Comparison of ENCODE assay signal across 8 cellular contexts in genomic region chr19:35596366-35596999, GRCh38. TPM values are rescaled to one million over a fixed set of nuclear protein-coding genes. Genes with fewer than 3 reads are reported as not detected.
DNase-seq lines count a peak whose midpoint lies in the region; ATAC-seq and TF ChIP-seq lines count a peak whose summit lies in the region.

No MANE protein-coding gene starts in this region.

- CTCF ChIA-PET in CD8-positive, alpha-beta memory T cell (lab: Charles Lee), result no interaction called here

- in situ Hi-C loops in GM13976 (cut with MboI; ENCODE audit: low sequenced_read_pairs, unreplicated experiment), result no loop called here

- no peak overlapping the region for H3K27ac ChIP-seq in CD8-positive, alpha-beta memory T cell (ENCODE audit: low read depth, low read length)

- no peaks in the 10 kb centered on the region for H3K36me3 Mint-ChIP-seq in activated T-helper 17 cell treated with anti-CD3 and anti-CD28 coated beads, Interleukin-2, amount 50 U/mL, for 72 hours (ENCODE audit: low read depth)
- H3K36me3 Mint-ChIP-seq in CD8-positive, alpha-beta memory T cell, result peaks cover 0 to 3% (median 0%) of the 10 kb centered on the region in 3 donors

- POLR2A ChIA-PET in CD8-positive, alpha-beta memory T cell (lab: Charles Lee), result no interaction called here

- H3K9me3 ChIP-seq in CD8-positive, alpha-beta memory T cell (ENCODE audit: low read length), result no peaks in the 10 kb centered on the region

- no peaks in the 10 kb centered on the region for H3K36me3 ChIP-seq in CD8-positive, alpha-beta memory T cell (ENCODE audit: insufficient read depth, low read length)

- H3K4me3 ChIP-seq in CD8-positive, alpha-beta memory T cell (ENCODE audit: low read length), result no peak overlapping the region

- H3K27me3 Mint-ChIP-seq in activated T-helper 17 cell treated with anti-CD3 and anti-CD28 coated beads, Interleukin-2, amount 50 U/mL, for 72 hours, result no peaks in the 10 kb centered on the region
- peaks cover 5 to 35% of the 10 kb centered on the region in 2 donors for H3K27me3 Mint-ChIP-seq in CD8-positive, alpha-beta memory T cell

- no peak for TF ChIP-seq CTCF in GM13976 (IDR thresholded peaks at IDR 0.05; ENCODE audit: borderline replicate concordance, control extremely low read depth, extremely low read depth, insufficient read depth, missing control alignments)

- ATAC-seq in HG03175 (IDR thresholded peaks at IDR 0.05; ENCODE audit: unreplicated experiment) (peak; percentile 72), HG03521 (IDR thresholded peaks at IDR 0.05; ENCODE audit: unreplicated experiment) (no peak)
- ATAC-seq in activated T-helper 17 cell treated with anti-CD3 and anti-CD28 coated beads, Interleukin-2, amount 50 U/mL, for 72 hours (replicated peaks), result peak; percentile 97

- peaks cover 8% of the 10 kb centered on the region for H3K4me1 Mint-ChIP-seq in activated T-helper 17 cell treated with anti-CD3 and anti-CD28 coated beads, Interleukin-2, amount 50 U/mL, for 72 hours
- H3K4me1 Mint-ChIP-seq in CD8-positive, alpha-beta memory T cell, result peaks cover 0 to 2% (median 0%) of the 10 kb centered on the region in 3 donors

- DNase-seq in 8988T (peak; percentile 51), GM13976 (ENCODE audit: low spot score) (peak; percentile 80), midbrain (lab: John Stamatoyannopoulos, UW) (no peak), UCSD-AML1 (lab: John Stamatoyannopoulos, UW; ENCODE audit: unreplicated experiment) (no peak)
- DNase-seq in CD8-positive, alpha-beta memory T cell, result no peak

- peak overlapping the region; percentile 30 for H3K4me3 Mint-ChIP-seq in activated T-helper 17 cell treated with anti-CD3 and anti-CD28 coated beads, Interleukin-2, amount 50 U/mL, for 72 hours
- no peak overlapping the region for H3K4me3 Mint-ChIP-seq in CD8-positive, alpha-beta memory T cell

- peak overlapping the region; percentile 55 for H3K27ac Mint-ChIP-seq in activated T-helper 17 cell treated with anti-CD3 and anti-CD28 coated beads, Interleukin-2, amount 50 U/mL, for 72 hours
- H3K27ac Mint-ChIP-seq in CD8-positive, alpha-beta memory T cell, result peak overlapping the region in 1 of 8 donors; percentile 10

- no peaks in the 10 kb centered on the region for H3K9me3 Mint-ChIP-seq in activated T-helper 17 cell treated with anti-CD3 and anti-CD28 coated beads, Interleukin-2, amount 50 U/mL, for 72 hours
- H3K9me3 Mint-ChIP-seq in CD8-positive, alpha-beta memory T cell, result no peaks in the 10 kb centered on the region

- no peaks in the 10 kb centered on the region for H3K4me1 ChIP-seq in CD8-positive, alpha-beta memory T cell (ENCODE audit: insufficient read depth, low read length)

- H3K27me3 ChIP-seq in CD8-positive, alpha-beta memory T cell (ENCODE audit: insufficient read depth, low read length, poor library complexity, severe bottlenecking), result no peaks in the 10 kb centered on the region

RNA-seq across cellular contexts. Expression of gene PMIS2, which starts 10.5 kb away (rescaled TPM):
- not detected for total RNA-seq in activated T-helper 17 cell treated with anti-CD3 and anti-CD28 coated beads, Interleukin-2, amount 50 U/mL, for 72 hours
- not detected for total RNA-seq in CD8-positive, alpha-beta memory T cell
- polyA plus RNA-seq in CD8-positive, alpha-beta memory T cell, result not detected

RNA-seq across cellular contexts. Expression of gene HAUS5, which starts 16.1 kb away (rescaled TPM):
- total RNA-seq in activated T-helper 17 cell treated with anti-CD3 and anti-CD28 coated beads, Interleukin-2, amount 50 U/mL, for 72 hours, result 10 to 100 TPM; 32.0 to 37.2 TPM
- 10 to 100 TPM; 37.3 to 39.3 TPM for total RNA-seq in CD8-positive, alpha-beta memory T cell
- polyA plus RNA-seq in CD8-positive, alpha-beta memory T cell, result 6.7 TPM

RNA-seq across cellular contexts. Expression of gene RBM42, which starts 32.4 kb away (rescaled TPM):
- 10 to 100 TPM; 54.7 to 95.6 TPM for total RNA-seq in activated T-helper 17 cell treated with anti-CD3 and anti-CD28 coated beads, Interleukin-2, amount 50 U/mL, for 72 hours
- total RNA-seq in CD8-positive, alpha-beta memory T cell, result 100 to 1,000 TPM; 109 to 116 TPM
- polyA plus RNA-seq in CD8-positive, alpha-beta memory T cell, result 62.4 TPM

RNA-seq across cellular contexts. Expression of gene ATP4A, which starts 33.0 kb away (rescaled TPM):
- not detected for total RNA-seq in activated T-helper 17 cell treated with anti-CD3 and anti-CD28 coated beads, Interleukin-2, amount 50 U/mL, for 72 hours
- total RNA-seq in CD8-positive, alpha-beta memory T cell, result not detected
- polyA plus RNA-seq in CD8-positive, alpha-beta memory T cell, result not detected

RNA-seq across cellular contexts. Expression of gene ETV2, which starts 45.1 kb away (rescaled TPM):
- total RNA-seq in activated T-helper 17 cell treated with anti-CD3 and anti-CD28 coated beads, Interleukin-2, amount 50 U/mL, for 72 hours, result under 1 TPM; 0.61 to 0.99 TPM
- total RNA-seq in CD8-positive, alpha-beta memory T cell, result 1 to 10 TPM; 1.2 TPM
- 1.4 TPM for polyA plus RNA-seq in CD8-positive, alpha-beta memory T cell

Comparison
In these comparisons a context has a peak if more than half of its experiments do, and no peak if none do; other contexts are left out.
1. DNase-seq: peak in 8988T (single experiment) and GM13976 (single experiment); none in midbrain (single experiment), UCSD-AML1 (single experiment) and CD8-positive, alpha-beta memory T cell (0 of 5).